In genomic region chr12:100199347-100200136, GRCh38 we compare ENCODE assay signal across 8 cellular contexts. TPM values are rescaled to one million over a fixed set of nuclear protein-coding genes. Genes with fewer than 3 reads are reported as not detected.
DNase-seq lines count a peak whose midpoint lies in the region; ATAC-seq and TF ChIP-seq lines count a peak whose summit lies in the region.

No MANE protein-coding gene starts in this region.

- H3K27me3 ChIP-seq in H9 (ENCODE audit: insufficient read depth, low read length), result no peaks in the 10 kb centered on the region
- no peaks in the 10 kb centered on the region for H3K27me3 ChIP-seq in ascending aorta
- no peaks in the 10 kb centered on the region for H3K27me3 ChIP-seq in iPS-15b (ENCODE audit: control insufficient read depth, insufficient read depth, low read length)
- H3K27me3 ChIP-seq in smooth muscle cell (ENCODE audit: low read depth), result no peaks in the 10 kb centered on the region

- peaks cover 7% of the 10 kb centered on the region for H3K23me2 ChIP-seq in H9 (ENCODE audit: insufficient read length, low read depth, low read length, poor library complexity, severe bottlenecking)

- H3K27ac Mint-ChIP-seq in H9 (peak overlapping the region in 2 of 3 experiments; percentile 75 to 93; a peak in 5 of 7 replicates), T-cell (peak overlapping the region; percentile 98 to 99)

- H3K4me2 ChIP-seq in H9 (ENCODE audit: insufficient read depth, insufficient read length, low read length) (peak overlapping the region; percentile 81), smooth muscle cell (peak overlapping the region; percentile 90)

- H3K56ac ChIP-seq in H9 (ENCODE audit: insufficient read length, low read depth, low read length), result no peak overlapping the region

- H3K79me2 ChIP-seq in H9 (ENCODE audit: insufficient read depth, low read length) (peaks cover 4% of the 10 kb centered on the region; the same call in 1 of the 2 replicates), smooth muscle cell (ENCODE audit: low read depth) (peaks cover 29% of the 10 kb centered on the region)

- peak; percentile 86 for DNase-seq in GM10248 (ENCODE audit: extremely low spot score)
- DNase-seq in H9, result peak; percentile 95
- DNase-seq in LoVo (ENCODE audit: low spot score), result peak; percentile 83
- DNase-seq in T-cell, result peak; percentile 51 to 80 (median 69)
- peak in 1 of 2 donors; percentile 86 for DNase-seq in ascending aorta (ENCODE audit: low spot score in 2 of 2)
- DNase-seq in smooth muscle cell (lab: John Stamatoyannopoulos, UW; ENCODE audit: unreplicated experiment), result no peak
- DNase-seq in HCEC 1CT, result no peak

- H3K4ac ChIP-seq in H9 (ENCODE audit: low read depth, low read length), result no peak overlapping the region

- ATAC-seq in T-cell (replicated peaks in 1 of 4), result peak; percentile 65 to 76 (median 73)

- peaks cover 16 to 17% of the 10 kb centered on the region in 2 experiments for H3K4me1 Mint-ChIP-seq in H9
- peaks cover 43 to 47% (median 43%) of the 10 kb centered on the region in 3 donors for H3K4me1 Mint-ChIP-seq in T-cell

- no peak overlapping the region for H2BK12ac ChIP-seq in H9 (ENCODE audit: insufficient read length, low read depth, low read length)

- H3T11ph ChIP-seq in H9 (ENCODE audit: low read length), result no peak overlapping the region

- H3K23ac ChIP-seq in H9 (ENCODE audit: insufficient read length, low read depth, low read length), result no peak overlapping the region

- H4K20me1 ChIP-seq in H9 (ENCODE audit: control insufficient read depth, insufficient read depth, insufficient read length) (no peaks in the 10 kb centered on the region), smooth muscle cell (ENCODE audit: low read depth) (no peaks in the 10 kb centered on the region)

- intact Hi-C loops in ascending aorta (cut with DNase I), result loop anchor here (1.0 to 5.0 kb wide), 8 partner anchors 35 to 387 kb away; partner anchors contain the start of genes ANKS1B, DEPDC4 and SCYL2

- H3K14ac ChIP-seq in H9 (ENCODE audit: insufficient read depth, low read length), result peak overlapping the region; percentile 41

- H2AFZ ChIP-seq in H9 (ENCODE audit: low read length) (no peak overlapping the region), smooth muscle cell (ENCODE audit: low read depth) (peak overlapping the region; percentile 95)

- H4K5ac ChIP-seq in H9 (ENCODE audit: insufficient read length, low read depth, low read length), result no peak overlapping the region

- no peak overlapping the region for H2BK120ac ChIP-seq in H9 (ENCODE audit: low read depth, low read length, poor library complexity, severe bottlenecking)

- H3K27ac ChIP-seq in H9 (ENCODE audit: insufficient read length, low read depth, low read length) (no peak overlapping the region), ascending aorta (peak overlapping the region; percentile 79 to 92), smooth muscle cell (ENCODE audit: low read depth) (peak overlapping the region; percentile 33)

- H3K9me3 Mint-ChIP-seq in H9, result no peaks in the 10 kb centered on the region
- no peaks in the 10 kb centered on the region for H3K9me3 Mint-ChIP-seq in T-cell

- H3K4me3 ChIP-seq in ascending aorta (peak overlapping the region; percentile 57 to 93), iPS-15b (ENCODE audit: low read depth, low read length) (peak overlapping the region; percentile 86), smooth muscle cell (peak overlapping the region; percentile 84)

- no peak for TF ChIP-seq CTCF in GM10248 (IDR thresholded peaks at IDR 0.05; ENCODE audit: control extremely low read depth, extremely low read depth, low read depth, missing control alignments)
- TF ChIP-seq CTCF in H9 (conservative IDR thresholded peaks at IDR 0.05), result no peak
- TF ChIP-seq CTCF in ascending aorta (IDR thresholded peaks at IDR 0.05), result no peak
- TF ChIP-seq CTCF in smooth muscle cell (IDR thresholded peaks at IDR 0.05; ENCODE audit: borderline replicate concordance, insufficient read depth, poor library complexity, severe bottlenecking), result no peak

- H2BK5ac ChIP-seq in H9 (ENCODE audit: insufficient read length, low read length), result no peak overlapping the region

- H3K36me3 ChIP-seq in ascending aorta (no peaks in the 10 kb centered on the region), iPS-15b (ENCODE audit: control insufficient read depth, insufficient read depth, low read length) (no peaks in the 10 kb centered on the region), smooth muscle cell (ENCODE audit: low read depth) (no peaks in the 10 kb centered on the region)

- POLR2A ChIA-PET in GM10248 (lab: Yijun Ruan, JAX), result no interaction called here
- POLR2A ChIA-PET in T-cell (lab: Charles Lee), result interaction anchor here in 1 of 2 donors (0.6 kb wide), 2 partner anchors 10 to 87 kb away, joined by 3 read pairs; no protein-coding TSS in a partner anchor

- H3F3A ChIP-seq in smooth muscle cell (ENCODE audit: low read depth), result no peaks in the 10 kb centered on the region

- H4K91ac ChIP-seq in H9 (ENCODE audit: insufficient read length, low read depth, low read length), result no peak overlapping the region

- no peak overlapping the region for H2BK20ac ChIP-seq in H9 (ENCODE audit: low read depth, low read length, poor library complexity, severe bottlenecking)

- no CpG with 5 or more reads among the region's 78 CpGs for WGBS in H9 (ENCODE audit: extremely low coverage, insufficient read length, low lambda C conversion rate)
- 1% methylated on average over 50 of the region's 78 CpGs for WGBS in smooth muscle cell (ENCODE audit: low lambda C conversion rate)

- H3K79me1 ChIP-seq in H9 (ENCODE audit: insufficient read depth, low read depth, low read length, poor library complexity, severe bottlenecking), result no peaks in the 10 kb centered on the region

- no peaks in the 10 kb centered on the region for H3K9me3 ChIP-seq in H9 (ENCODE audit: control insufficient read depth, low read depth, low read length)
- H3K9me3 ChIP-seq in ascending aorta, result no peaks in the 10 kb centered on the region
- H3K9me3 ChIP-seq in iPS-15b (ENCODE audit: control insufficient read depth, insufficient read depth, low read length), result no peaks in the 10 kb centered on the region
- no peaks in the 10 kb centered on the region for H3K9me3 ChIP-seq in smooth muscle cell (replicated peaks; ENCODE audit: low read depth)

- H3K27me3 Mint-ChIP-seq in H9 (ENCODE audit: low read depth) (no peaks in the 10 kb centered on the region), T-cell (no peaks in the 10 kb centered on the region)

- H3K18ac ChIP-seq in H9 (ENCODE audit: insufficient read length, low read depth, low read length), result peak overlapping the region; percentile 56

- CTCF ChIA-PET in GM10248 (lab: Yijun Ruan, JAX), result no interaction called here
- CTCF ChIA-PET in T-cell (lab: Charles Lee), result interaction anchor here in 1 of 2 donors (0.7 to 1.7 kb wide), 2 partner anchors 22 to 35 kb away, joined by 3 to 10 read pairs; no protein-coding TSS in a partner anchor

- H3K9ac ChIP-seq in H9 (ENCODE audit: extremely low read depth, insufficient read length, low read length) (peak overlapping the region; percentile 42), iPS-15b (ENCODE audit: low read depth, low read length) (peak overlapping the region; percentile 65), smooth muscle cell (ENCODE audit: low read depth) (peak overlapping the region; percentile 17)

- H4K8ac ChIP-seq in H9 (replicated peaks; ENCODE audit: insufficient read length, low read depth, low read length), result no peak overlapping the region

- H3K4me1 ChIP-seq in H9 (ENCODE audit: insufficient read depth, low read length), result no peaks in the 10 kb centered on the region; the same call in 1 of the 2 replicates
- H3K4me1 ChIP-seq in ascending aorta, result peaks cover 7 to 15% of the 10 kb centered on the region in 2 donors
- no peaks in the 10 kb centered on the region for H3K4me1 ChIP-seq in iPS-15b (ENCODE audit: control insufficient read depth, insufficient read depth, low read length)
- H3K4me1 ChIP-seq in smooth muscle cell (ENCODE audit: low read depth), result peaks cover 14% of the 10 kb centered on the region

- no peak overlapping the region for H2AK5ac ChIP-seq in H9 (ENCODE audit: insufficient read length, low read length)

- H3K4me3 Mint-ChIP-seq in H9, result peak overlapping the region; percentile 98 to 100
- H3K4me3 Mint-ChIP-seq in T-cell, result peak overlapping the region; percentile 98 to 99 (median 99)

- H3K36me3 Mint-ChIP-seq in H9 (ENCODE audit: insufficient read depth in 1 of 3, low read depth in 3 of 3), result peaks cover 11 to 20% (median 16%) of the 10 kb centered on the region in 3 experiments
- H3K36me3 Mint-ChIP-seq in T-cell, result peaks cover 13% of the 10 kb centered on the region

- H2BK15ac ChIP-seq in H9 (ENCODE audit: low read depth, low read length), result no peak overlapping the region

RNA-seq across cellular contexts. Expression of gene ACTR6, which starts 1.1 kb away (rescaled TPM):
- 34.9 and 36.5 TPM in 2 replicates for total RNA-seq in H9 (2021)
- total RNA-seq in T-cell, result 10 to 100 TPM; 28.8 to 39.2 (median 35.3) TPM
- total RNA-seq in ascending aorta, result 7.9 TPM
- 27.3 and 57.3 TPM in 2 replicates for total RNA-seq in smooth muscle cell
- polyA plus RNA-seq in smooth muscle cell, result 19.7 and 21.7 TPM in 2 replicates

RNA-seq across cellular contexts. Expression of gene BLTP3B, which starts 56.9 kb away (rescaled TPM):
- total RNA-seq in H9 (2021), result 20.7 and 23.9 TPM in 2 replicates
- 10 to 100 TPM; 16.3 to 21.7 (median 18.2) TPM for total RNA-seq in T-cell
- total RNA-seq in ascending aorta, result 18.8 TPM
- 27.3 and 34.0 TPM in 2 replicates for total RNA-seq in smooth muscle cell
- 8.5 and 8.9 TPM in 2 replicates for polyA plus RNA-seq in smooth muscle cell

Comparison
In these comparisons a context has a peak if more than half of its experiments do, and no peak if none do; other contexts are left out.
1. DNase-seq: peak in GM10248 (single experiment), H9 (single experiment), LoVo (single experiment) and T-cell (34 of 34); none in smooth muscle cell (single experiment) and HCEC 1CT (single experiment).
2. Peak in every context shown above with its lines, with median percentiles within 50 percentile points of each other: H3K9ac ChIP-seq and H3K4me3 ChIP-seq.